Comparison of ENCODE assay signal across 8 cellular contexts in genomic region chr3:142844339-142844977, GRCh38. TPM values are rescaled to one million over a fixed set of nuclear protein-coding genes. Genes with fewer than 3 reads are reported as not detected.
DNase-seq lines count a peak whose midpoint lies in the region; ATAC-seq, FAIRE-seq and TF ChIP-seq lines count a peak whose summit lies in the region.

No MANE protein-coding gene starts in this region.

- no peaks in the 10 kb centered on the region for H3K4me1 ChIP-seq in Peyer's patch

- TF ChIP-seq POLR2A in Peyer's patch (IDR thresholded peaks at IDR 0.05) (no peak), GM12891 (IDR thresholded peaks at IDR 0.05; ENCODE audit: low read depth, low read length) (no peak)

- FAIRE-seq in GM12891 (lab: Jason Lieb, UNC), result no peak

- H3K27me3 Mint-ChIP-seq in HFFc6 (ENCODE audit: insufficient read depth) (peaks cover 10% of the 10 kb centered on the region), mesothelial cell of epicardium (ENCODE audit: low read depth) (no peaks in the 10 kb centered on the region)

- TF ChIP-seq CTCF in HFFc6 (IDR thresholded peaks at IDR 0.05) (peak; percentile 78), Peyer's patch (IDR thresholded peaks at IDR 0.05) (peak in 4 of 6 experiments; percentile 21 to 50 (median 42)), mesothelial cell of epicardium (IDR thresholded peaks at IDR 0.05; ENCODE audit: unreplicated experiment) (no peak), omental fat pad (IDR thresholded peaks at IDR 0.05) (no peak)

- no peak for ATAC-seq in omental fat pad (ENCODE audit: low FRiP score)

- DNase-seq in NCI-H510A treated with DMSO at 0.1 percent for 48 hours (lab: John Stamatoyannopoulos, UW) (peak; percentile 8), NCI-H510A (lab: John Stamatoyannopoulos, UW) (no peak), HFFc6 (peak; percentile 42), Peyer's patch (no peak), fibroblast of gingiva (ENCODE audit: low read depth) (peak; percentile 18), GM12891 (ENCODE audit: insufficient read length, low spot score) (no peak), mesothelial cell of epicardium (ENCODE audit: low spot score in 2 of 2, unreplicated experiment in 2 of 2) (no peak), omental fat pad (ENCODE audit: low spot score) (no peak)

- H3K9me3 ChIP-seq in Peyer's patch, result no peaks in the 10 kb centered on the region

- no peak overlapping the region for H3K27ac Mint-ChIP-seq in HFFc6
- H3K27ac Mint-ChIP-seq in mesothelial cell of epicardium, result no peak overlapping the region

- H3K4me1 Mint-ChIP-seq in HFFc6 (ENCODE audit: low read depth), result peaks cover 12% of the 10 kb centered on the region; the same call in 1 of the 2 replicates
- peaks cover 3% of the 10 kb centered on the region for H3K4me1 Mint-ChIP-seq in mesothelial cell of epicardium

- H3K36me3 ChIP-seq in Peyer's patch, result no peaks in the 10 kb centered on the region

- no peak overlapping the region for H3K27ac ChIP-seq in Peyer's patch

- H3K4me3 ChIP-seq in Peyer's patch, result no peak overlapping the region

- H3K9me3 Mint-ChIP-seq in HFFc6 (no peaks in the 10 kb centered on the region), mesothelial cell of epicardium (no peaks in the 10 kb centered on the region)

- no peak overlapping the region for H3K4me3 Mint-ChIP-seq in HFFc6
- H3K4me3 Mint-ChIP-seq in mesothelial cell of epicardium, result no peak overlapping the region

- H3K36me3 Mint-ChIP-seq in HFFc6 (ENCODE audit: low read depth) (no peaks in the 10 kb centered on the region), mesothelial cell of epicardium (no peaks in the 10 kb centered on the region)

- H3K27me3 ChIP-seq in Peyer's patch, result no peaks in the 10 kb centered on the region

TF ChIP-seq in GM12891, 5 proteins besides CTCF, POLR2A, EP300 and RAD21:
- TF ChIP-seq PAX5 (IDR thresholded peaks at IDR 0.05; ENCODE audit: insufficient read depth, low read length, severe bottlenecking) (no peak), SPI1 (IDR thresholded peaks at IDR 0.05; ENCODE audit: low read depth, low read length) (no peak), POU2F2 (IDR thresholded peaks at IDR 0.05; ENCODE audit: low read depth, low read length) (no peak), POLR2AphosphoS5 (IDR thresholded peaks at IDR 0.05; ENCODE audit: low read depth, low read length) (no peak), TAF1 (IDR thresholded peaks at IDR 0.05; ENCODE audit: low read depth, low read length) (no peak)

RNA-seq across cellular contexts. Expression of gene PCOLCE2, which starts 44.4 kb away (rescaled TPM):
- total RNA-seq in HFFc6 (2021; fragmentation: NEBNext Ultra II Directional; extraction: Animal tissue kit (Norgen Biotek cat#: 25700)), result 10 to 100 TPM in 4 of 6 experiments, 1 to 10 TPM in 1, under 1 TPM in 1; 0.74 to 17.3 (median 14.6) TPM
- total RNA-seq in Peyer's patch (1 to 10 TPM in 3 of 4 donors, not detected in 1; 2.3 to 3.2 (median 2.5) TPM), mesothelial cell of epicardium (3.8 to 4.6 TPM (median 4.2 TPM) in 3 replicates), omental fat pad (100 to 1,000 TPM in 3 of 4 donors, 10 to 100 TPM in 1; 70.3 to 238 (median 159) TPM)
- 0.22 TPM for polyA plus RNA-seq in GM12891 (2012; ENCODE audit: low read depth, missing spikeins)

Comparison
In these comparisons a context has a peak if more than half of its experiments do, and no peak if none do; other contexts are left out.
1. DNase-seq: peak in NCI-H510A treated with DMSO at 0.1 percent for 48 hours (single experiment), HFFc6 (single experiment) and fibroblast of gingiva (single experiment); none in NCI-H510A (single experiment), Peyer's patch (0 of 3), GM12891 (single experiment), mesothelial cell of epicardium (0 of 2) and omental fat pad (single experiment).
2. CTCF ChIP-seq: peak in HFFc6 (single experiment) and Peyer's patch (4 of 6); none in mesothelial cell of epicardium (single experiment) and omental fat pad (0 of 3).